In the genomic region with DNA sequence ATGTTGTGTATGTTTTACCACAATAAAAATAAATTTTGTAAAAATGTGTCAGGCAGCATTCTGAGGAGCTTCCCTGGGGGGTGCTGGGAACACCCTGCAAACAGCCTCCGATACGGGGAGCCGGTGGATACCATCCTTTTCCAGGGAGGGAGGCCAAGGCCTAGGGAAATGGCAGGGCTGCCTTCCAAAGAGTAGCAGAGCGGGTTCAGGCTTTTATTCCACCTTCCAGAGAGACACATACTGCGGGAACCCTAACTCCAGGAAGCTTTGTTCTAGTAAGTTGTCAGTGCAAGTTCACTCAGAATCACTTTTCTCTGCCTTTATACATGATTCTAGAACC, we compare ENCODE assay signal across 7 cellular contexts. TPM values are rescaled to one million over a fixed set of nuclear protein-coding genes. Genes with fewer than 3 reads are reported as not detected.
DNase-seq lines count a peak whose midpoint lies in the region; ATAC-seq and TF ChIP-seq lines count a peak whose summit lies in the region.

No MANE protein-coding gene starts in this region.

- no peaks in the 10 kb centered on the region for H3K9me3 ChIP-seq in DND-41 (ENCODE audit: insufficient read depth, low read length, severe bottlenecking)
- no peaks in the 10 kb centered on the region for H3K9me3 ChIP-seq in heart left ventricle
- H3K9me3 ChIP-seq in psoas muscle = no peaks in the 10 kb centered on the region

- DNase-seq in DND-41 (peak; percentile 33), heart left ventricle (peak in 2 of 5 donors; percentile 25 to 33), psoas muscle (no peak)
- DNase-seq in Jurkat, Clone E6-1 (ENCODE audit: low read depth, low spot score) = no peak
- no peak for DNase-seq in activated T-helper 1 cell treated with anti-CD3 and anti-CD28 coated beads, Interleukin-12 subunit alpha, Interleukin-12 subunit beta, Interleukin-2, Interleukin-4 antibody, amounts not matched to agents 30 ng/mL and 10 ng/mL and 1 ng/mL, durations not matched to agents 14 hours and 24 hours and 36 hours (ENCODE audit: low spot score)

- TF ChIP-seq POLR2A in heart left ventricle (IDR thresholded peaks at IDR 0.05) (no peak), GM18505 (IDR thresholded peaks at IDR 0.05; ENCODE audit: borderline replicate concordance, extremely low read depth, insufficient read depth, insufficient read length) (no peak)

- H3K27me3 ChIP-seq in DND-41 (ENCODE audit: insufficient read depth, low read length, poor library complexity) = peaks cover 5% of the 10 kb centered on the region
- no peaks in the 10 kb centered on the region for H3K27me3 ChIP-seq in heart left ventricle
- H3K27me3 ChIP-seq in psoas muscle (ENCODE audit: insufficient read depth in 3 of 3, low read length in 2 of 3) = no peaks in the 10 kb centered on the region

- H3K36me3 Mint-ChIP-seq in activated T-helper 1 cell treated with anti-CD3 and anti-CD28 coated beads, Interleukin-12 subunit alpha, Interleukin-12 subunit beta, Interleukin-2, Interleukin-4 antibody, amounts not matched to agents 30 ng/mL and 10 ng/mL and 1 ng/mL, durations not matched to agents 14 hours and 24 hours and 36 hours (ENCODE audit: low read depth) = peaks cover 5% of the 10 kb centered on the region

- peak overlapping the region; percentile 88 for H3K4me3 Mint-ChIP-seq in activated T-helper 1 cell treated with anti-CD3 and anti-CD28 coated beads, Interleukin-12 subunit alpha, Interleukin-12 subunit beta, Interleukin-2, Interleukin-4 antibody, amounts not matched to agents 30 ng/mL and 10 ng/mL and 1 ng/mL, durations not matched to agents 14 hours and 24 hours and 36 hours

- TF ChIP-seq CTCF in DND-41 (IDR thresholded peaks at IDR 0.05; ENCODE audit: borderline replicate concordance, extremely low read depth, low read length, poor library complexity, severe bottlenecking) = no peak
- no peak for TF ChIP-seq CTCF in heart left ventricle (IDR thresholded peaks at IDR 0.05)
- no peak for TF ChIP-seq CTCF in psoas muscle (IDR thresholded peaks at IDR 0.05)

- H3K4me1 Mint-ChIP-seq in activated T-helper 1 cell treated with anti-CD3 and anti-CD28 coated beads, Interleukin-12 subunit alpha, Interleukin-12 subunit beta, Interleukin-2, Interleukin-4 antibody, amounts not matched to agents 30 ng/mL and 10 ng/mL and 1 ng/mL, durations not matched to agents 14 hours and 24 hours and 36 hours (ENCODE audit: low read depth) = peaks cover 42% of the 10 kb centered on the region

- H3K9me3 Mint-ChIP-seq in activated T-helper 1 cell treated with anti-CD3 and anti-CD28 coated beads, Interleukin-12 subunit alpha, Interleukin-12 subunit beta, Interleukin-2, Interleukin-4 antibody, amounts not matched to agents 30 ng/mL and 10 ng/mL and 1 ng/mL, durations not matched to agents 14 hours and 24 hours and 36 hours = peaks cover 5% of the 10 kb centered on the region

- H3K9ac ChIP-seq in DND-41 (ENCODE audit: low read depth, low read length) = peak overlapping the region; percentile 99

- H3K4me3 ChIP-seq in DND-41 (ENCODE audit: low read depth in 1 of 2, low read length in 2 of 2) (peak overlapping the region; percentile 77 to 81), heart left ventricle (peak overlapping the region; percentile 75 to 95 (median 88)), psoas muscle (peak overlapping the region; percentile 91)
- H3K4me3 ChIP-seq in Jurkat, Clone E6-1 (ENCODE audit: low read length) = peak overlapping the region; percentile 77

- WGBS in heart left ventricle, 4 donors = 10 to 21% (median 15%) methylated on average over 5 of the region's 5 CpGs
- WGBS in psoas muscle, 3 donors = 0 to 3% (median 3%) methylated on average over 5 of the region's 5 CpGs

- peak overlapping the region; percentile 87 for H3K4me2 ChIP-seq in DND-41 (ENCODE audit: insufficient read depth, low read length)

- H3K27ac ChIP-seq in DND-41 (ENCODE audit: low read length) (peak overlapping the region; percentile 94), heart left ventricle (peak overlapping the region; percentile 96 to 100 (median 99)), psoas muscle (peak overlapping the region; percentile 100)

- peaks cover 8% of the 10 kb centered on the region for H3K27me3 Mint-ChIP-seq in activated T-helper 1 cell treated with anti-CD3 and anti-CD28 coated beads, Interleukin-12 subunit alpha, Interleukin-12 subunit beta, Interleukin-2, Interleukin-4 antibody, amounts not matched to agents 30 ng/mL and 10 ng/mL and 1 ng/mL, durations not matched to agents 14 hours and 24 hours and 36 hours (ENCODE audit: insufficient read depth)

- intact Hi-C loops in activated T-helper 1 cell treated with anti-CD3 and anti-CD28 coated beads, Interleukin-12 subunit alpha, Interleukin-12 subunit beta, Interleukin-2, Interleukin-4 antibody, amounts not matched to agents 30 ng/mL and 10 ng/mL and 1 ng/mL, durations not matched to agents 14 hours and 24 hours and 36 hours (cut with micrococcal nuclease) = loop anchor here (1.0 to 5.0 kb wide), 7 partner anchors 35 to 1029 kb away; a partner anchor contains a TSS
- intact Hi-C loops in heart left ventricle (cut with DNase I) = loop anchor here in 5 of 10 donors (1.0 to 10.0 kb wide), 6 partner anchors 34 to 142 kb away; a partner anchor contains a TSS
- intact Hi-C loops in psoas muscle (cut with DNase I) = loop anchor here (2.0 to 5.0 kb wide), 3 partner anchors 34 to 40 kb away; no protein-coding TSS in a partner anchor

- H3K36me3 ChIP-seq in DND-41 (ENCODE audit: insufficient read depth, low read length) = no peaks in the 10 kb centered on the region; the same call in 1 of the 2 replicates
- no peaks in the 10 kb centered on the region for H3K36me3 ChIP-seq in heart left ventricle
- H3K36me3 ChIP-seq in psoas muscle (ENCODE audit: insufficient read depth in 1 of 2, low read depth in 1 of 2) = no peaks in the 10 kb centered on the region

- peaks cover 4% of the 10 kb centered on the region; the same call in 1 of the 2 replicates for H4K20me1 ChIP-seq in DND-41 (ENCODE audit: insufficient read depth, low read length)

- H3K4me1 ChIP-seq in DND-41 (ENCODE audit: insufficient read depth, low read length) (peaks cover 35% of the 10 kb centered on the region), heart left ventricle (peaks cover 0 to 40% (median 27%) of the 10 kb centered on the region in 12 donors), psoas muscle (peaks cover 35% of the 10 kb centered on the region)

- H3K79me2 ChIP-seq in DND-41 (ENCODE audit: insufficient read depth, low read length) = peaks cover 40% of the 10 kb centered on the region

- peak overlapping the region; percentile 94 for H3K27ac Mint-ChIP-seq in activated T-helper 1 cell treated with anti-CD3 and anti-CD28 coated beads, Interleukin-12 subunit alpha, Interleukin-12 subunit beta, Interleukin-2, Interleukin-4 antibody, amounts not matched to agents 30 ng/mL and 10 ng/mL and 1 ng/mL, durations not matched to agents 14 hours and 24 hours and 36 hours

- H2AFZ ChIP-seq in DND-41 (ENCODE audit: low read depth, low read length) = peak overlapping the region; percentile 80

- ATAC-seq in DND-41 (ENCODE audit: insufficient read depth, low read depth) (0 out of 3 replicates have a peak, but pooled peaks have one; percentile 4), heart left ventricle (peak in 2 of 4 donors; percentile 37 to 46), psoas muscle (peak; percentile 20 to 57 (median 30)), HG03342 (IDR thresholded peaks at IDR 0.05; ENCODE audit: unreplicated experiment) (no peak), GM18505 (IDR thresholded peaks at IDR 0.05; ENCODE audit: unreplicated experiment) (no peak)

RNA-seq across cellular contexts. Expression of a gene that starts 0.9 kb away (rescaled TPM):
- polyA plus RNA-seq in Jurkat, Clone E6-1 (2012; ENCODE audit: insufficient read depth, insufficient read length) = 36.4 TPM
- 40.4 and 47.2 TPM in 2 replicates for total RNA-seq in activated T-helper 1 cell treated with anti-CD3 and anti-CD28 coated beads, Interleukin-12 subunit alpha, Interleukin-12 subunit beta, Interleukin-2, Interleukin-4 antibody, amounts not matched to agents 30 ng/mL and 10 ng/mL and 1 ng/mL, durations not matched to agents 14 hours and 24 hours and 36 hours
- total RNA-seq in heart left ventricle = 10 to 100 TPM; 14.9 to 44.8 (median 23.4) TPM
- polyA plus RNA-seq in heart left ventricle = 10 to 100 TPM in 1 of 2 donors, 1 to 10 TPM in 1; 4.6 to 15.4 TPM
- 10 to 100 TPM; 17.1 to 34.0 (median 25.8) TPM for total RNA-seq in psoas muscle
- polyA plus RNA-seq in psoas muscle = 10 to 100 TPM; 10.6 to 15.1 (median 13.9) TPM

Comparison
In these comparisons a context has a peak if more than half of its experiments do, and no peak if none do; other contexts are left out.
1. ATAC-seq: peak in DND-41 (single experiment) and psoas muscle (4 of 4); none in HG03342 (single experiment) and GM18505 (single experiment).
2. Peak in every context shown above with its lines, with median percentiles within 50 percentile points of each other: H3K27ac ChIP-seq and H3K4me3 ChIP-seq.